In the genomic region with DNA sequence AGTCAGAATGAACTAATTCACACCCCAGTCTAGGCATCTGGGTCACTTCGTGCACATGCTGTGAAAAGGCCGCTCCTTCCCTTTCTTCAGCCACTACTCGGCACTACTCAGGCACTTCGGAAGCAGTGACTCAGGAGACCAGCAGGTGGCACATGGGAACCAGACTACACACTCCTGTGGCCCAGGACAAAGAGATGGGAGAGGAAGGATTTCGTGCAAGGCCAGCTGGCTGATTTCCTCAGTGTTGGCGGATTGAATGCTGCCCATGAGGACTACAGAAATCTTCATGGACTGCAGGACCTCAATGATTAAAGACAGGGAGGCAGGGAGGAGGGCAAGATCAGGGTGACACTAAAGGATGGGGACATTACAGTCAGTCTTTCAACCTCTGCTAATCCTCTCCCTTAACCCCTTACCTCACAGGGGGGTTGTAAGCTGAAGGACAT, we compare ENCODE assay signal across 8 cellular contexts.
DNase-seq lines count a peak whose midpoint lies in the region; ATAC-seq and TF ChIP-seq lines count a peak whose summit lies in the region.

No MANE protein-coding gene starts in this region.

- TF ChIP-seq CTCF in colonic mucosa (IDR thresholded peaks at IDR 0.05) = peak; percentile 79
- peak; percentile 67 to 75 for TF ChIP-seq CTCF in left lung (IDR thresholded peaks at IDR 0.05)

- H3K36me3 ChIP-seq in colonic mucosa = no peaks in the 10 kb centered on the region
- H3K36me3 ChIP-seq in left lung = no peaks in the 10 kb centered on the region

- DNase-seq in CD1c-positive myeloid dendritic cell (ENCODE audit: extremely low spot score) (peak; percentile 73), GM19240 (ENCODE audit: insufficient read length, low spot score) (peak; percentile 69), NCI-H446 (lab: John Stamatoyannopoulos, UW) (peak; percentile 89 to 93), colonic mucosa (peak; percentile 80), left lung (peak; percentile 78 to 83)
- peak; percentile 33 for DNase-seq in activated CD4-positive, alpha-beta T cell treated with anti-CD3 and anti-CD28 coated beads for 1 hour
- peak; percentile 27 to 47 for DNase-seq in stimulated activated CD4-positive, alpha-beta T cell treated with anti-CD3 and anti-CD28 coated beads, Interleukin-4, amount 100 ng/mL, for 4 hours

- no peaks in the 10 kb centered on the region for H3K4me1 ChIP-seq in colonic mucosa
- peaks cover 0 to 8% of the 10 kb centered on the region in 2 donors for H3K4me1 ChIP-seq in left lung

- H3K4me3 ChIP-seq in colonic mucosa (no peak overlapping the region), left lung (no peak overlapping the region)

- H3K27ac ChIP-seq in colonic mucosa (no peak overlapping the region), left lung (no peak overlapping the region)

- intact Hi-C loops in colonic mucosa (cut with DNase I) = loop anchor here (5.0 kb wide), 3 partner anchors 237 to 937 kb away; a partner anchor contains a TSS
- intact Hi-C loops in left lung (cut with DNase I) = no loop called here

- peak; percentile 63 for ATAC-seq in HG03354 (IDR thresholded peaks at IDR 0.05; ENCODE audit: poor library complexity, severe bottlenecking, unreplicated experiment)
- peak; percentile 100 for ATAC-seq in left lung

- H3K27me3 ChIP-seq in colonic mucosa (no peaks in the 10 kb centered on the region), left lung (no peaks in the 10 kb centered on the region)

- H3K9me3 ChIP-seq in colonic mucosa = no peaks in the 10 kb centered on the region
- no peaks in the 10 kb centered on the region for H3K9me3 ChIP-seq in left lung

- no peak overlapping the region for H3K9ac ChIP-seq in colonic mucosa (ENCODE audit: low read depth in 2 of 2, low read length in 2 of 2)

Comparison
In these comparisons a context has a peak if more than half of its experiments do, and no peak if none do; other contexts are left out.
1. DNase-seq: peak in every context shown above with its lines; median percentile 91 in NCI-H446; 80 in left lung; 80 in colonic mucosa; 73 in CD1c-positive myeloid dendritic cell; 69 in GM19240; 37 in stimulated activated CD4-positive, alpha-beta T cell treated with anti-CD3 and anti-CD28 coated beads, Interleukin-4, amount 100 ng/mL, for 4 hours; 33 in activated CD4-positive, alpha-beta T cell treated with anti-CD3 and anti-CD28 coated beads for 1 hour.